2 cellular contexts compared by ENCODE assay signal in genomic region chr22:43320943-43321900, GRCh38.
TF ChIP-seq lines count a peak whose summit lies in the region.

No MANE protein-coding gene starts in this region.

TF ChIP-seq in HepG2, 621 proteins besides CTCF, POLR2A, EP300 and RAD21:
- TF ChIP-seq SRSF1 (optimal IDR thresholded peaks at IDR 0.05; ENCODE audit: low read depth, low read length) (peak; percentile 30), ZMYM2 (CRISPR knock-in tag; IDR thresholded peaks at IDR 0.05) (no peak), TCF12 (IDR thresholded peaks at IDR 0.05) (no peak), TCF12 (CRISPR knock-in tag; IDR thresholded peaks at IDR 0.05) (no peak), E2F2 (CRISPR knock-in tag; IDR thresholded peaks at IDR 0.05; ENCODE audit: borderline replicate concordance) (no peak), TOPORS (CRISPR knock-in tag; IDR thresholded peaks at IDR 0.05) (no peak), GABPA (IDR thresholded peaks at IDR 0.05; ENCODE audit: low read depth, low read length) (peak; percentile 36; the same call in 1 of the 2 replicates), GABPA (CRISPR knock-in tag; IDR thresholded peaks at IDR 0.05; ENCODE audit: low read depth) (no peak), ZNF17 (CRISPR knock-in tag; IDR thresholded peaks at IDR 0.05) (no peak), SYNCRIP (IDR thresholded peaks at IDR 0.05; ENCODE audit: insufficient read depth, low read depth, low read length) (no peak), FOXM1 (CRISPR knock-in tag; IDR thresholded peaks at IDR 0.05) (no peak)

TF ChIP-seq in GM12878, 131 proteins besides CTCF, POLR2A, EP300 and RAD21:
- TF ChIP-seq CREB1 (IDR thresholded peaks at IDR 0.05; ENCODE audit: low read depth) (no peak), GABPA (IDR thresholded peaks at IDR 0.05; ENCODE audit: low read depth) (peak; percentile 42; the same call in 1 of the 2 replicates), NR2C1 (IDR thresholded peaks at IDR 0.05) (peak; percentile 41)
